In the genomic region with DNA sequence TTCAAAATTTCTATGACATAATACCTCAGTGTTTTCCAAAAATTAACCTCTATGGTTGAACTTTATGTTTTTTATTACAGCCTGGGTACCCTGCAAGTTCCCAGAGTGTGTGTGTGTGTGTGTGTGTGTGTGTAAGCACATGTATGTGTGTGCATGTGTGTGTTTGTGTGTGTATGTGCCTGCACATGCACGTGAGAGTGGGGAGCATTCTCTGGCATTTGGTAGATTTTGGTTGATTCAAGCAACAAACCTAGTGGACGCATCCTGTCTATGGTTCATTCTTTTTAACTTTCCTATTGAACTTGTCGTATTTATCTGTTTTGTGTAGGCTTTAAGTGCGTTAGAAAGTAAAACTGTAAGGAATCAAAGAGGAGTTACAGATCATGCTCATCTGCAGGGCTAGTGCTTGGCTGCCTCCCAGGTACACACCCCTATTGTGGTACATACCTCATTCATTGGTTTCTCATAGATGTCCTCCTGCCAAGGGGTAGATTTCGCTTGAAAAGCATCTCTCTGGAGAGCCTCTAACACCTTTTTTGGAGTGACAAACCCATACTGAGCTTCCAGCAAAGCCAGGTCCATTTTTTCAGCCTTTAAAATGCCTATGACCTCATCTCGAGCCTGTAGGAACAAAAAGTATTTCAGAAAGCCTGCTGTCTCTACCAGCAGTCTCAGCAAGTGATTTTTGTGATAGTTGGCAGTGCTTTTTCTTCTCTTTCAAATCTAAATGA, we compare ENCODE assay signal across 12 cellular contexts.
A peak's percentile ranks its signal among the peaks of the same experiment; 100 is the strongest.
DNase-seq lines count a peak whose midpoint lies in the region; ATAC-seq and TF ChIP-seq lines count a peak whose summit lies in the region.
"Had no signal": no experiment of that assay in that cellular context is flagged by ENCODE, and none has a peak within 500 bp of the region (broad histone marks: within the 10 kb centered on the region; RNA-seq: fewer than 3 reads in every experiment).

No MANE protein-coding gene starts in this region.

- no peak overlapping the region for H2BK5ac ChIP-seq in neuronal stem cell (ENCODE audit: low read length)

- H3K4ac ChIP-seq in neuronal stem cell (ENCODE audit: low read length): no peak overlapping the region

- H3K4me2 ChIP-seq in neuronal stem cell (ENCODE audit: insufficient read depth, low read length, poor library complexity, severe bottlenecking): no peak overlapping the region

- TF ChIP-seq POLR2A in gastrocnemius medialis (IDR thresholded peaks at IDR 0.05): no peak

- H3K9me3 ChIP-seq in heart right ventricle (no peaks in the 10 kb centered on the region), gastrocnemius medialis (no peaks in the 10 kb centered on the region), neuronal stem cell (replicated peaks in 1 of 2; ENCODE audit: control insufficient read depth in 2 of 2, insufficient read depth in 1 of 2, low read depth in 1 of 2, low read length in 2 of 2) (no peaks in the 10 kb centered on the region)

- POLR2A ChIA-PET in T-cell (lab: Charles Lee): no interaction called here
- POLR2A ChIA-PET in activated CD8-positive, alpha-beta T cell treated with anti-CD3 and anti-CD28 coated beads, Interleukin-2, amount 10 ng/mL, durations not matched to agents 7 days and 5 days (lab: Charles Lee): no interaction called here

- H3K4me1 ChIP-seq in heart right ventricle (peaks cover 10 to 62% (median 35%) of the 10 kb centered on the region in 9 donors), gastrocnemius medialis (peaks cover 38 to 52% of the 10 kb centered on the region in 2 donors), neuronal stem cell (ENCODE audit: control insufficient read depth in 2 of 2, insufficient read depth in 1 of 2, low read depth in 1 of 2, low read length in 2 of 2) (peaks cover 19 to 22% of the 10 kb centered on the region in 2 donors)

- no peak overlapping the region for H2AK5ac ChIP-seq in neuronal stem cell (ENCODE audit: low read depth, low read length)

- DNase-seq in HFFc6 (peak; percentile 36), heart right ventricle (peak; percentile 23 to 43), gastrocnemius medialis (peak in 1 of 2 donors; percentile 62), T-cell (no peak), neuronal stem cell (ENCODE audit: low spot score) (no peak)
- no peak for DNase-seq in activated CD8-positive, alpha-beta T cell treated with anti-CD3 and anti-CD28 coated beads, Interleukin-2, amount 10 ng/mL, durations not matched to agents 7 days and 5 days
- DNase-seq in stimulated activated naive CD8-positive, alpha-beta T cell treated with anti-CD3 and anti-CD28 coated beads, Interleukin-15, Interleukin-2, amounts not matched to agents 100 U/mL and 50 U/mL, for 24 hours: no peak
- DNase-seq: NCI-H1930; stimulated activated CD4-positive, alpha-beta T cell treated with anti-CD3 and anti-CD28 coated beads, Interleukin-15, amount 100 ng/mL, for 24 hours had no signal

- H3K27me3 ChIP-seq in heart right ventricle: no peaks in the 10 kb centered on the region
- H3K27me3 ChIP-seq in gastrocnemius medialis: no peaks in the 10 kb centered on the region
- H3K27me3 ChIP-seq in neuronal stem cell (ENCODE audit: control insufficient read depth in 3 of 3, insufficient read depth in 3 of 3, low read depth in 1 of 3, low read length in 3 of 3): no peaks in the 10 kb centered on the region

- H4K91ac ChIP-seq in neuronal stem cell (ENCODE audit: low read depth, low read length, poor library complexity): no peak overlapping the region

- ATAC-seq in heart right ventricle: peak in 6 of 8 donors; percentile 26 to 51 (median 38)
- ATAC-seq in gastrocnemius medialis: peak; percentile 43 to 46
- ATAC-seq in T-cell (replicated peaks in 1 of 4): no peak
- no peak for ATAC-seq in activated CD8-positive, alpha-beta T cell treated with anti-CD3 and anti-CD28 coated beads, Interleukin-2, amount 10 ng/mL, durations not matched to agents 7 days and 5 days
- no peak for ATAC-seq in stimulated activated naive CD8-positive, alpha-beta T cell treated with anti-CD3 and anti-CD28 coated beads, Interleukin-15, Interleukin-2, amounts not matched to agents 100 U/mL and 50 U/mL, for 24 hours

- H3K27me3 Mint-ChIP-seq in HFFc6 (ENCODE audit: insufficient read depth) (peaks cover 1% of the 10 kb centered on the region; the same call in 1 of the 2 replicates), T-cell (no peaks in the 10 kb centered on the region)
- H3K27me3 Mint-ChIP-seq in activated CD8-positive, alpha-beta T cell treated with anti-CD3 and anti-CD28 coated beads, Interleukin-2, amount 10 ng/mL, durations not matched to agents 7 days and 5 days (ENCODE audit: low read depth): no peaks in the 10 kb centered on the region
- H3K27me3 Mint-ChIP-seq: activated naive CD8-positive, alpha-beta T cell had no signal

- no peak overlapping the region for H3K23ac ChIP-seq in neuronal stem cell (ENCODE audit: low read depth, low read length, poor library complexity)

- H3K14ac ChIP-seq in neuronal stem cell (ENCODE audit: low read length): no peak overlapping the region

- H3K27ac ChIP-seq in angular gyrus (ENCODE audit: low read depth, low read length): peak overlapping the region; percentile 29
- H3K27ac ChIP-seq in heart right ventricle: peak overlapping the region in 9 of 10 donors; percentile 11 to 76 (median 54)
- H3K27ac ChIP-seq in gastrocnemius medialis: peak overlapping the region; percentile 46 to 75 (median 60)
- no peak overlapping the region for H3K27ac ChIP-seq in neuronal stem cell (replicated peaks; ENCODE audit: low read length)
- H3K27ac ChIP-seq: VCaP had no signal

- H2BK12ac ChIP-seq in neuronal stem cell (ENCODE audit: low read length): no peak overlapping the region

- peaks cover 40% of the 10 kb centered on the region for H3K4me1 Mint-ChIP-seq in HFFc6 (ENCODE audit: low read depth)
- peaks cover 0 to 3% (median 0%) of the 10 kb centered on the region in 3 donors for H3K4me1 Mint-ChIP-seq in T-cell
- no peaks in the 10 kb centered on the region for H3K4me1 Mint-ChIP-seq in activated CD8-positive, alpha-beta T cell treated with anti-CD3 and anti-CD28 coated beads, Interleukin-2, amount 10 ng/mL, durations not matched to agents 7 days and 5 days (ENCODE audit: low read depth)

- CTCF ChIA-PET in T-cell (lab: Charles Lee): no interaction called here
- CTCF ChIA-PET in activated CD8-positive, alpha-beta T cell treated with anti-CD3 and anti-CD28 coated beads, Interleukin-2, amount 10 ng/mL, durations not matched to agents 7 days and 5 days (lab: Charles Lee): no interaction called here

- no peak overlapping the region for H2BK120ac ChIP-seq in neuronal stem cell (ENCODE audit: low read depth, low read length)

- H3K27ac Mint-ChIP-seq in HFFc6 (no peak overlapping the region; the same call in 1 of the 2 replicates), T-cell (no peak overlapping the region)
- no peak overlapping the region for H3K27ac Mint-ChIP-seq in activated CD8-positive, alpha-beta T cell treated with anti-CD3 and anti-CD28 coated beads, Interleukin-2, amount 10 ng/mL, durations not matched to agents 7 days and 5 days
- H3K27ac Mint-ChIP-seq: activated naive CD8-positive, alpha-beta T cell had no signal

- no peak overlapping the region for H2BK15ac ChIP-seq in neuronal stem cell (ENCODE audit: low read length)

- H3K9ac ChIP-seq in neuronal stem cell (ENCODE audit: low read depth, low read length, poor library complexity): no peak overlapping the region

- H4K8ac ChIP-seq in neuronal stem cell (ENCODE audit: low read depth, low read length): no peak overlapping the region

- H3K18ac ChIP-seq in neuronal stem cell (ENCODE audit: low read length): no peak overlapping the region

- in situ Hi-C loops in gastrocnemius medialis (cut with MboI; ENCODE audit: low sequenced_read_pairs in 4 of 4): no loop called here

- WGBS in heart right ventricle, 2 donors: 60 to 66% methylated on average over 6 of the region's 6 CpGs
- WGBS in neuronal stem cell (ENCODE audit: extremely low coverage in 2 of 2, insufficient read length in 2 of 2, insufficient replicate concordance in 1 of 2), 2 donors: no CpG with 5 or more reads among the region's 6 CpGs

- H3K4me3 Mint-ChIP-seq in HFFc6: no peak overlapping the region
- no peak overlapping the region for H3K4me3 Mint-ChIP-seq in T-cell
- no peak overlapping the region for H3K4me3 Mint-ChIP-seq in activated CD8-positive, alpha-beta T cell treated with anti-CD3 and anti-CD28 coated beads, Interleukin-2, amount 10 ng/mL, durations not matched to agents 7 days and 5 days
- H3K4me3 Mint-ChIP-seq: activated naive CD8-positive, alpha-beta T cell had no signal

- H3K9me3 Mint-ChIP-seq in HFFc6: no peaks in the 10 kb centered on the region
- no peaks in the 10 kb centered on the region for H3K9me3 Mint-ChIP-seq in T-cell
- no peaks in the 10 kb centered on the region for H3K9me3 Mint-ChIP-seq in activated CD8-positive, alpha-beta T cell treated with anti-CD3 and anti-CD28 coated beads, Interleukin-2, amount 10 ng/mL, durations not matched to agents 7 days and 5 days (ENCODE audit: insufficient read depth)

- H3K36me3 Mint-ChIP-seq in HFFc6 (ENCODE audit: low read depth) (no peaks in the 10 kb centered on the region), T-cell (peaks cover 22% of the 10 kb centered on the region)
- H3K36me3 Mint-ChIP-seq in activated CD8-positive, alpha-beta T cell treated with anti-CD3 and anti-CD28 coated beads, Interleukin-2, amount 10 ng/mL, durations not matched to agents 7 days and 5 days (ENCODE audit: low read depth): peaks cover 2% of the 10 kb centered on the region

- TF ChIP-seq CTCF in HFFc6 (IDR thresholded peaks at IDR 0.05) (no peak), heart right ventricle (IDR thresholded peaks at IDR 0.05) (no peak), gastrocnemius medialis (IDR thresholded peaks at IDR 0.05 in 4 of 5, conservative IDR thresholded peaks at IDR 0.05 in 1 of 5) (no peak)

- peak overlapping the region in 1 of 10 donors; percentile 9 for H3K4me3 ChIP-seq in heart right ventricle
- no peak overlapping the region for H3K4me3 ChIP-seq in gastrocnemius medialis
- no peak overlapping the region for H3K4me3 ChIP-seq in neuronal stem cell (ENCODE audit: low read length in 2 of 2)

- H2AFZ ChIP-seq in neuronal stem cell (ENCODE audit: low read length): no peak overlapping the region

- H3K36me3 ChIP-seq in heart right ventricle (no peaks in the 10 kb centered on the region), gastrocnemius medialis (no peaks in the 10 kb centered on the region), neuronal stem cell (replicated peaks in 1 of 2; ENCODE audit: control insufficient read depth in 2 of 2, insufficient read depth in 2 of 2, low read length in 2 of 2) (no peaks in the 10 kb centered on the region)

- peaks cover 2% of the 10 kb centered on the region for H3K79me1 ChIP-seq in neuronal stem cell (ENCODE audit: low read depth, low read length)

- intact Hi-C loops in heart right ventricle (cut with DNase I): loop anchor here in 5 of 10 donors (5.0 to 10.0 kb wide), 6 partner anchors 52 to 325 kb away; no protein-coding TSS in a partner anchor
- intact Hi-C loops in gastrocnemius medialis (cut with DNase I; ENCODE audit: low total_unique reads): no loop called here

Comparison
In these comparisons a context has a peak if more than half of its experiments do, and no peak if none do; other contexts are left out.
1. DNase-seq: peak in HFFc6 (single experiment) and heart right ventricle (2 of 2); none in T-cell (0 of 34), activated CD8-positive, alpha-beta T cell treated with anti-CD3 and anti-CD28 coated beads, Interleukin-2, amount 10 ng/mL, durations not matched to agents 7 days and 5 days (single experiment), neuronal stem cell (single experiment) and stimulated activated naive CD8-positive, alpha-beta T cell treated with anti-CD3 and anti-CD28 coated beads, Interleukin-15, Interleukin-2, amounts not matched to agents 100 U/mL and 50 U/mL, for 24 hours (single experiment).
2. ATAC-seq: peak in heart right ventricle (6 of 8) and gastrocnemius medialis (2 of 2); none in T-cell (0 of 4), activated CD8-positive, alpha-beta T cell treated with anti-CD3 and anti-CD28 coated beads, Interleukin-2, amount 10 ng/mL, durations not matched to agents 7 days and 5 days (single experiment) and stimulated activated naive CD8-positive, alpha-beta T cell treated with anti-CD3 and anti-CD28 coated beads, Interleukin-15, Interleukin-2, amounts not matched to agents 100 U/mL and 50 U/mL, for 24 hours (single experiment).